In the genomic region with DNA sequence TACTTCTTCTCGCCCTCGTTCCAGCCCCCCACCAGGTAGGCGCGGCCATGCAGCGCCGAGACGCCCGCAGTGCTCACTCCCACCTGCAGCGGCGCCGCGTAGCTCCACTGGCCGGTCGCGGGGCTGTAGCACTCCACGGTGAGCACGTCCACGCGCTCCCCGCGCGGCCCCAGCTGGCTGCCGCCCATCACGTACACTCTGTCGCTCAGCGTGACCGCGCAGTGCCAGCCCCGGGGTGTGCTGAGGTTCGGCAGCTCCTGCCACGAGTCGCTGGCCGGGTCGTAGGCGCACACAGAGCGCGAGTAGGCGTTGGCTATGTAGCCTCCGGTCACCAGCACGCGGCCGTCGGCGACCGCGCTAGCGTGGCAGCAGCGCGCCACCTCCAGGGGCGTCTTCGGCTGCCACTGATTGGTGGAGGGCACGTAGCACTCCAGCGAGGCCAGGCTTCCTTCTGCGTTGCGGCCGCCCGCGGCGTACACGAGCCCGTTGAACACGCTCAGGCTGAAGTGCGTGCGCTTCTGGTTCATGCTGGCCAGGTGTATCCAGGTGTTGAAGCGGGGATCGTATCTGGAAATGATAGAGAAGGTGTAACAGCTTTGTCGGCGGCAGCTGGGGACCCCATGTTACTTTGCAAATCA, we compare ENCODE assay signal across 8 cellular contexts. TPM values are rescaled to one million over a fixed set of nuclear protein-coding genes. Genes with fewer than 3 reads are reported as not detected.
A peak's percentile ranks its signal among the peaks of the same experiment; 100 is the strongest.
DNase-seq lines count a peak whose midpoint lies in the region; ATAC-seq and TF ChIP-seq lines count a peak whose summit lies in the region.

No MANE protein-coding gene starts in this region.

- H3K4me3 Mint-ChIP-seq in IgD-negative memory B cell: peak overlapping the region; percentile 89 to 96 (median 94)

- no peak for TF ChIP-seq EP300 in suprapubic skin (IDR thresholded peaks at IDR 0.05)

- peaks cover 19 to 26% (median 25%) of the 10 kb centered on the region in 3 donors for H3K4me1 Mint-ChIP-seq in IgD-negative memory B cell

- no peaks in the 10 kb centered on the region for H3K36me3 ChIP-seq in suprapubic skin

- CTCF ChIA-PET in RWPE1 (lab: Yijun Ruan, JAX): interaction anchor here (0.6 to 1.8 kb wide), 17 partner anchors 9 to 304 kb away, joined by 3 to 9 read pairs (median 3); partner anchors contain the start of gene GCLC

- TF ChIP-seq POLR2A in suprapubic skin (IDR thresholded peaks at IDR 0.05): no peak

- POLR2A ChIA-PET in RWPE1 (lab: Yijun Ruan, JAX; ENCODE audit: low non-redundant PET): interaction anchor here (0.8 to 0.9 kb wide), 2 partner anchors 107 to 108 kb away, joined by 3 read pairs; partner anchors contain the start of gene GCLC

- no peaks in the 10 kb centered on the region for H3K9me3 Mint-ChIP-seq in IgD-negative memory B cell

- peaks cover 2% of the 10 kb centered on the region for H3K27me3 Mint-ChIP-seq in IgD-negative memory B cell

- peak; percentile 83 for ATAC-seq in GM21723 (IDR thresholded peaks at IDR 0.05; ENCODE audit: unreplicated experiment)

- TF ChIP-seq CTCF in RWPE1 (conservative IDR thresholded peaks at IDR 0.05; ENCODE audit: low read depth) (peak; percentile 39), suprapubic skin (IDR thresholded peaks at IDR 0.05) (no peak)

- H3K36me3 Mint-ChIP-seq in IgD-negative memory B cell: peaks cover 1% of the 10 kb centered on the region

- no peaks in the 10 kb centered on the region for H3K9me3 ChIP-seq in suprapubic skin

- 5% methylated on average over 13 of the region's 68 CpGs for WGBS in suprapubic skin

- peaks cover 11% of the 10 kb centered on the region for H3K4me1 ChIP-seq in suprapubic skin

- peak overlapping the region; percentile 90 to 97 (median 94) for H3K27ac Mint-ChIP-seq in IgD-negative memory B cell

- H3K4me3 ChIP-seq in suprapubic skin: peak overlapping the region; percentile 69

- no peaks in the 10 kb centered on the region for H3K27me3 ChIP-seq in suprapubic skin

- DNase-seq in DMS53 (lab: John Stamatoyannopoulos, UW) (peak; percentile 99), RWPE1 (ENCODE audit: low spot score) (peak; percentile 64), glomerular visceral epithelial cell (ENCODE audit: extremely low spot score) (peak; percentile 67), occipital lobe (lab: John Stamatoyannopoulos, UW) (peak; percentile 74), suprapubic skin (ENCODE audit: low spot score in 2 of 2) (peak; percentile 78 to 85)
- peak; percentile 63 for DNase-seq in activated gamma-delta T cell treated with anti-CD3 and anti-CD28 coated beads, Interleukin-2, amount 50 U/mL, for 16 hours (ENCODE audit: low read depth)

- H3K27ac ChIP-seq in RWPE1: peak overlapping the region; percentile 83
- peak overlapping the region; percentile 83 for H3K27ac ChIP-seq in suprapubic skin

RNA-seq across cellular contexts. Expression of gene KLHL31, which starts 13.7 kb away (rescaled TPM):
- polyA plus RNA-seq in IgD-negative memory B cell: 0.08 TPM
- total RNA-seq in occipital lobe (0.16 TPM), suprapubic skin (1 to 10 TPM in 2 of 4 donors, under 1 TPM in 2; 0.79 to 5.4 (median 0.95) TPM)

Comparison
In these comparisons a context has a peak if more than half of its experiments do, and no peak if none do; other contexts are left out.
1. Peak in every context shown above with its lines: DNase-seq, ATAC-seq, H3K4me3 ChIP-seq and H3K27ac ChIP-seq.